Comparison of ENCODE assay signal across 1 cellular context in the genomic region with DNA sequence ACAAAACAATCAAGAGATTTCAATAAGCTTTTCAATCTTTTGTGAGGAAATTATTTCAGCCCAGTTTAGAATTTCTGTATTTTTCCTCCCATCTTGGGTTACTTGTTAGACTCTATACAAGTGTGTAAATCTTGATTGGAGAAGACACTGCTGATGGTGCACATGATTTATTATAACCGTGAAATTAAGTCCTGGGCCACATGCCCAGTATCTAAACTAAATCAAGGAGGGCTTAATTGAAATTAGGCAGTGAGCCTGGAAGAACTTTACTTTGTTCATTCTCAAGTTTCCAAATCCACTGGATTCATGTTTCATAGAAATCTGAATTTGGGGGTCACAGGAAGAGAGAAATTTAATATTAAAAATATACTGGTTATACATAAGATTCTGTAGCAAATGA.
TF ChIP-seq lines count a peak whose summit lies in the region.

No MANE protein-coding gene starts in this region.

TF ChIP-seq in SK-N-SH treated with all-trans-retinoic acid at 6 μM for 48 hours, 23 proteins besides CTCF, POLR2A, EP300 and RAD21 (continued from another document):
- TF ChIP-seq TSHZ2 (CRISPR knock-in tag; IDR thresholded peaks at IDR 0.05) (peak; percentile 65; the same call in 1 of the 2 replicates), ZFP3 (CRISPR knock-in tag; IDR thresholded peaks at IDR 0.05) (no peak), ZNF70 (CRISPR knock-in tag; IDR thresholded peaks at IDR 0.05) (no peak), ZFP30 (CRISPR knock-in tag; IDR thresholded peaks at IDR 0.05) (no peak), OSR1 (CRISPR knock-in tag; IDR thresholded peaks at IDR 0.05) (no peak), ZNF565 (CRISPR knock-in tag; conservative IDR thresholded peaks at IDR 0.05; ENCODE audit: low read depth) (no peak), ZC3H10 (CRISPR knock-in tag; IDR thresholded peaks at IDR 0.05) (peak; percentile 98), ARNTL (CRISPR knock-in tag; IDR thresholded peaks at IDR 0.05; ENCODE audit: borderline replicate concordance, low read depth) (no peak), BACH2 (CRISPR knock-in tag; IDR thresholded peaks at IDR 0.05; ENCODE audit: borderline replicate concordance) (no peak), PPARA (CRISPR knock-in tag; IDR thresholded peaks at IDR 0.05; ENCODE audit: borderline replicate concordance) (no peak), ISL1 (CRISPR knock-in tag; IDR thresholded peaks at IDR 0.05) (peak; percentile 99), SNAI2 (CRISPR knock-in tag; IDR thresholded peaks at IDR 0.05) (no peak), CSDC2 (CRISPR knock-in tag; IDR thresholded peaks at IDR 0.05) (no peak), GLIS3 (CRISPR knock-in tag; IDR thresholded peaks at IDR 0.05) (no peak), TCF4 (CRISPR knock-in tag; IDR thresholded peaks at IDR 0.05; ENCODE audit: borderline replicate concordance) (no peak; the same call in 1 of the 2 replicates)
